9 cellular contexts compared by ENCODE assay signal in genomic region chr19:29263305-29264080, GRCh38. TPM values are rescaled to one million over a fixed set of nuclear protein-coding genes. Genes with fewer than 3 reads are reported as not detected.
A peak's percentile ranks its signal among the peaks of the same experiment; 100 is the strongest.
DNase-seq lines count a peak whose midpoint lies in the region; ATAC-seq, FAIRE-seq and TF ChIP-seq lines count a peak whose summit lies in the region.
"Had no signal": no experiment of that assay in that cellular context is flagged by ENCODE, and none has a peak within 500 bp of the region (broad histone marks: within the 10 kb centered on the region; RNA-seq: fewer than 3 reads in every experiment).

No MANE protein-coding gene starts in this region.

- no peaks in the 10 kb centered on the region for H3K9me2 ChIP-seq in SU-DHL-6 (replicated peaks; ENCODE audit: insufficient read depth, low read length)

- no peaks in the 10 kb centered on the region for H3K27me3 ChIP-seq in SU-DHL-6 (ENCODE audit: low read length)
- no peaks in the 10 kb centered on the region for H3K27me3 ChIP-seq in GM12878 (replicated peaks in 1 of 2; ENCODE audit: control insufficient read depth in 2 of 2, insufficient read depth in 2 of 2, low read length in 1 of 2)

- no peak overlapping the region for H3K4me2 ChIP-seq in SU-DHL-6 (ENCODE audit: low read depth, low read length, poor library complexity, severe bottlenecking)
- no peak overlapping the region for H3K4me2 ChIP-seq in GM12878 (ENCODE audit: control insufficient read depth, insufficient read depth)

- H3K27ac Mint-ChIP-seq in Calu3 (ENCODE audit: unreplicated experiment) = no peak overlapping the region
- H3K27ac Mint-ChIP-seq: stimulated activated naive CD8-positive, alpha-beta T cell treated with anti-CD3 and anti-CD28 coated beads, Interleukin-15, Interleukin-2, amounts not matched to agents 100 ng/mL and 50 ng/mL, for 24 hours had no signal

- no peak for FAIRE-seq in GM12878 (lab: Jason Lieb, UNC)

- TF ChIP-seq CTCF in Calu3 (IDR thresholded peaks at IDR 0.05; ENCODE audit: unreplicated experiment) (peak; percentile 79), SU-DHL-6 (IDR thresholded peaks at IDR 0.05; ENCODE audit: insufficient read depth, low read length, poor library complexity, severe bottlenecking) (peak; percentile 79), GM12878 (IDR thresholded peaks at IDR 0.05 in 2 of 3, conservative IDR thresholded peaks at IDR 0.05 in 1 of 3; ENCODE audit: control insufficient read depth in 2 of 3, extremely low read depth in 1 of 3, insufficient read depth in 1 of 3, low read depth in 3 of 3, low read length in 3 of 3) (peak; percentile 68 to 78 (median 76))

- H3K4me3 ChIP-seq in SU-DHL-6 (ENCODE audit: insufficient read depth, low read length, poor library complexity, severe bottlenecking) = no peak overlapping the region
- H3K4me3 ChIP-seq in GM12878 = no peak overlapping the region

- no peaks in the 10 kb centered on the region for H3K4me1 ChIP-seq in GM12878 (ENCODE audit: control insufficient read depth, insufficient read depth, low read length)

- H3K79me2 ChIP-seq in SU-DHL-6 (ENCODE audit: insufficient read depth, low read length) (no peaks in the 10 kb centered on the region), GM12878 (ENCODE audit: control insufficient read depth, insufficient read depth, low read length) (no peaks in the 10 kb centered on the region)

- H3K9me3 ChIP-seq in SU-DHL-6 (ENCODE audit: insufficient read depth, low read length) (no peaks in the 10 kb centered on the region), GM12878 (replicated peaks; ENCODE audit: control insufficient read depth, insufficient read depth, low read length) (no peaks in the 10 kb centered on the region; the same call in 2 of the 3 replicates)

- intact Hi-C loops in Calu3 (cut with micrococcal nuclease; ENCODE audit: unreplicated experiment) = loop anchor here (1.0 kb wide), 1 partner anchor 526 kb away; no protein-coding TSS in a partner anchor
- intact Hi-C loops in GM12878 (cut with micrococcal nuclease; ENCODE audit: unreplicated experiment) = loop anchor here (5.0 kb wide), 1 partner anchor 526 kb away; no protein-coding TSS in a partner anchor

- peaks cover 6% of the 10 kb centered on the region for H3K4me1 Mint-ChIP-seq in Calu3 (ENCODE audit: low read depth, unreplicated experiment)

- H3K27me3 Mint-ChIP-seq in Calu3 (ENCODE audit: unreplicated experiment) = peaks cover 47% of the 10 kb centered on the region

- H3K9me3 Mint-ChIP-seq in Calu3 (ENCODE audit: low read depth, unreplicated experiment) = peaks cover 3% of the 10 kb centered on the region
- H3K9me3 Mint-ChIP-seq: stimulated activated naive CD8-positive, alpha-beta T cell treated with anti-CD3 and anti-CD28 coated beads, Interleukin-15, Interleukin-2, amounts not matched to agents 100 ng/mL and 50 ng/mL, for 24 hours had no signal

- no peak for TF ChIP-seq EP300 in GM12878 (IDR thresholded peaks at IDR 0.05; ENCODE audit: borderline replicate concordance in 1 of 2, control insufficient read depth in 1 of 2, low read depth in 2 of 2, low read length in 2 of 2)

- ATAC-seq in GM12878 (peak; percentile 41; the same call in 2 of the 3 replicates), GM18498 (IDR thresholded peaks at IDR 0.05; ENCODE audit: unreplicated experiment) (no peak), HG03378 (IDR thresholded peaks at IDR 0.05; ENCODE audit: unreplicated experiment) (no peak)

- H2AFZ ChIP-seq in SU-DHL-6 (ENCODE audit: low read depth, low read length, severe bottlenecking) (no peak overlapping the region), GM12878 (ENCODE audit: control insufficient read depth, low read depth, low read length) (no peak overlapping the region)

- no peak overlapping the region for H3K4me3 Mint-ChIP-seq in Calu3 (ENCODE audit: low read depth, unreplicated experiment)
- H3K4me3 Mint-ChIP-seq: stimulated activated naive CD8-positive, alpha-beta T cell treated with anti-CD3 and anti-CD28 coated beads, Interleukin-15, Interleukin-2, amounts not matched to agents 100 ng/mL and 50 ng/mL, for 24 hours had no signal

- DNase-seq in Calu3 (peak; percentile 73), HUDEP-2 (lab: John Stamatoyannopoulos, UW; ENCODE audit: unreplicated experiment in 76 of 76) (peak in 43 of 76 experiments; percentile 7 to 65 (median 32)), GM12878 (ENCODE audit: low read depth, low spot score) (no peak), inferior parietal cortex (ENCODE audit: extremely low spot score) (peak; percentile 53)
- peak; percentile 68 to 69 for DNase-seq in stimulated activated CD4-positive, alpha-beta T cell treated with anti-CD3 and anti-CD28 coated beads, Interleukin-2, amount 100 ng/mL, for 24 hours

- POLR2A ChIA-PET in GM12878 (lab: Charles Lee) = interaction anchor here (0.6 kb wide), 1 partner anchor 21 kb away, joined by 4 read pairs; no protein-coding TSS in a partner anchor

- in situ Hi-C loops in GM12878 (cut with MboI) = no loop called here

- H3K36me3 Mint-ChIP-seq in Calu3 (ENCODE audit: insufficient read depth, unreplicated experiment) = peaks cover 6% of the 10 kb centered on the region

- no peak for TF ChIP-seq POLR2A in GM12878 (IDR thresholded peaks at IDR 0.05; ENCODE audit: low read depth, low read length)

- no TSS peak for BruUV-seq in Calu3 (replicated peaks; lab: Mats Ljungman, UMichigan)
- BruUV-seq in GM12878 (replicated peaks; lab: Mats Ljungman, UMichigan) = no TSS peak

- H3K27ac ChIP-seq in SU-DHL-6 (ENCODE audit: low read depth, low read length) = no peak overlapping the region
- H3K27ac ChIP-seq in GM12878 (ENCODE audit: control insufficient read depth, insufficient read depth) = no peak overlapping the region

- H4K20me1 ChIP-seq in SU-DHL-6 (ENCODE audit: low read depth, low read length) = no peaks in the 10 kb centered on the region
- H4K20me1 ChIP-seq in GM12878 (ENCODE audit: control insufficient read depth, insufficient read depth) = no peaks in the 10 kb centered on the region

- 11% methylated on average over 8 of the region's 8 CpGs for WGBS in GM12878 (ENCODE audit: insufficient coverage, insufficient replicate concordance, low lambda C conversion rate, missing lambda C conversion rate)

- SMC1A ChIA-PET in GM12878 (lab: Charles Lee; ENCODE audit: uncharacterized antibody, unreplicated experiment) = interaction anchor here (1.1 to 1.8 kb wide), 3 partner anchors 8 to 526 kb away, joined by 3 to 15 read pairs (median 4); no protein-coding TSS in a partner anchor

- RAD21 ChIA-PET in GM12878 (lab: Charles Lee; ENCODE audit: unreplicated experiment) = interaction anchor here (0.6 to 1.9 kb wide), 5 partner anchors 15 to 526 kb away, joined by 3 to 14 read pairs (median 3); no protein-coding TSS in a partner anchor

- H3K36me3 ChIP-seq in SU-DHL-6 (ENCODE audit: low read length) = no peaks in the 10 kb centered on the region
- H3K36me3 ChIP-seq in GM12878 (ENCODE audit: control insufficient read depth in 2 of 2, insufficient read depth in 2 of 2, low read length in 1 of 2) = no peaks in the 10 kb centered on the region

- TF ChIP-seq RAD21 in GM12878 (IDR thresholded peaks at IDR 0.05; ENCODE audit: insufficient read depth, low read depth, low read length) = peak; percentile 56

- CTCF ChIA-PET in Calu3 (lab: Charles Lee) = interaction anchor here (0.5 to 1.5 kb wide), 10 partner anchors 9 to 804 kb away, joined by 3 to 11 read pairs (median 5); no protein-coding TSS in a partner anchor
- CTCF ChIA-PET in GM12878 (lab: Yijun Ruan, JAX) = interaction anchor here (0.6 to 4.3 kb wide), 28 partner anchors 9 to 1297 kb away, joined by 3 to 34 read pairs (median 4); no protein-coding TSS in a partner anchor

- H3F3A ChIP-seq in SU-DHL-6 (ENCODE audit: insufficient read depth) = no peaks in the 10 kb centered on the region

- no peak overlapping the region for H3K9ac ChIP-seq in SU-DHL-6 (ENCODE audit: low read length)
- H3K9ac ChIP-seq in GM12878 (ENCODE audit: control insufficient read depth, insufficient read depth, low read length) = no peak overlapping the region

TF ChIP-seq in GM12878, 131 proteins besides CTCF, POLR2A, EP300 and RAD21 (continues in another document):
- TF ChIP-seq SMC3 (IDR thresholded peaks at IDR 0.05; ENCODE audit: borderline replicate concordance, low read length) (peak; percentile 56; the same call in 1 of the 2 replicates), MEF2A (IDR thresholded peaks at IDR 0.05; ENCODE audit: insufficient read depth, low read depth, low read length) (no peak)

RNA-seq across cellular contexts. Expression of gene UQCRFS1, which starts 50.5 kb away (rescaled TPM):
- 41.6 and 43.4 TPM in 2 replicates for total RNA-seq in Calu3 (2022)
- 25.2 and 26.3 TPM in 2 replicates for total RNA-seq in GM12878 (2013; cell fraction: nucleolus; rRNA removed)
- 76.0 and 79.5 TPM in 2 replicates for total RNA-seq in GM12878 (2014; rRNA removed)
- total RNA-seq in GM12878 (2014; rRNA removed; fragmentation: Illumina TruSeq; extraction: Trizol) = 48.7 and 50.0 TPM in 2 replicates
- total RNA-seq in GM12878 (2021) = 52.0 and 52.3 TPM in 2 replicates
- 30.6 TPM for polyA plus RNA-seq in GM12878 (2011; ENCODE audit: low read depth)
- 95.5 and 103 TPM in 2 replicates for polyA plus RNA-seq in GM12878 (2011; rRNA removed)
- polyA plus RNA-seq in GM12878 (2011; cell fraction: cytosol; rRNA removed) = 85.4 and 85.6 TPM in 2 replicates
- 40.8 and 41.6 TPM in 2 replicates for polyA plus RNA-seq in GM12878 (2011; cell fraction: nucleus; rRNA removed)
- polyA plus RNA-seq in GM12878 (2012) = 30.2 and 37.2 TPM in 2 replicates
- polyA plus RNA-seq in GM12878 (2014; fragmentation: Illumina TruSeq; extraction: Trizol) = 56.2 and 58.4 TPM in 2 replicates
- polyA plus RNA-seq in GM12878 (2014; fragmentation: Nextera tagmentation; extraction: Ambion mirVana) = 10 to 100 TPM in 1 of 2 experiments, 1 to 10 TPM in 1; 9.3 to 41.9 TPM
- polyA plus RNA-seq in GM12878 (2014; rRNA removed) = 76.0 and 87.6 TPM in 2 replicates
- 100 to 1,000 TPM; 119 to 125 TPM for polyA plus RNA-seq in GM12878 (2016; fragmentation: Nextera tagmentation; extraction: Ambion mirVana)
- polyA minus RNA-seq in GM12878 (2011; rRNA and poly(A)+ RNA removed) = 58.5 and 63.7 TPM in 2 replicates
- 15.5 and 19.5 TPM in 2 replicates for polyA minus RNA-seq in GM12878 (2011; cell fraction: cytosol; rRNA and poly(A)+ RNA removed)
- polyA minus RNA-seq in GM12878 (2011; cell fraction: nucleus; rRNA and poly(A)+ RNA removed) = 21.0 and 25.6 TPM in 2 replicates
